23 cellular contexts compared by ENCODE assay signal in genomic region chr5:163105456-163105855, GRCh38.
A peak's percentile ranks its signal among the peaks of the same experiment; 100 is the strongest.
DNase-seq lines count a peak whose midpoint lies in the region; ATAC-seq, FAIRE-seq and TF ChIP-seq lines count a peak whose summit lies in the region.
"Had no signal": no experiment of that assay in that cellular context is flagged by ENCODE, and none has a peak within 500 bp of the region (broad histone marks: within the 10 kb centered on the region; RNA-seq: fewer than 3 reads in every experiment).

No MANE protein-coding gene starts in this region.

- FAIRE-seq in endothelial cell of umbilical vein (lab: Jason Lieb, UNC): no peak
- FAIRE-seq: kidney had no signal

- H3K79me2 ChIP-seq in endothelial cell of umbilical vein (ENCODE audit: control insufficient read depth, insufficient read depth, low read length): no peaks in the 10 kb centered on the region
- H3K79me2 ChIP-seq: parathyroid adenoma had no signal

- intact Hi-C loops in endothelial cell of umbilical vein (cut with micrococcal nuclease): no loop called here

- H3K27me3 ChIP-seq in endothelial cell of umbilical vein (ENCODE audit: control insufficient read depth in 2 of 2, insufficient read depth in 2 of 2, low read length in 2 of 2): no peaks in the 10 kb centered on the region
- H3K27me3 ChIP-seq: sigmoid colon, testis had no signal

- H3K9ac ChIP-seq in endothelial cell of umbilical vein (replicated peaks; ENCODE audit: extremely low read depth, insufficient read depth, low read length): no peak overlapping the region
- H3K9ac ChIP-seq: parathyroid adenoma had no signal

- H3K4me2 ChIP-seq in endothelial cell of umbilical vein (ENCODE audit: insufficient read depth, low read length): no peak overlapping the region

- POLR2A ChIA-PET in endothelial cell of umbilical vein (lab: Charles Lee): no interaction called here

- H3K4me3 ChIP-seq in endothelial cell of umbilical vein (replicated peaks in 1 of 3; ENCODE audit: insufficient read depth in 1 of 3, low read depth in 1 of 3, low read length in 3 of 3): no peak overlapping the region
- H3K4me3 ChIP-seq: sigmoid colon, testis had no signal

- no peaks in the 10 kb centered on the region for H4K20me1 ChIP-seq in endothelial cell of umbilical vein (replicated peaks; ENCODE audit: control insufficient read depth, extremely low read depth, insufficient read depth, low read length)

- DNase-seq in RKO (ENCODE audit: low spot score): peak; percentile 84
- DNase-seq in endothelial cell of umbilical vein (ENCODE audit: low read depth, low spot score): no peak
- peak; percentile 4 for DNase-seq in non-pigmented ciliary epithelial cell (ENCODE audit: low read depth)
- no peak for DNase-seq in NCI-H1436 (lab: John Stamatoyannopoulos, UW)
- no peak for DNase-seq in NCI-H146 (lab: John Stamatoyannopoulos, UW)
- no peak for DNase-seq in cerebellum (ENCODE audit: low spot score)
- DNase-seq: activated CD8-positive, alpha-beta memory T cell treated with anti-CD3 and anti-CD28 coated beads, Interleukin-2, amount 50 U/mL, for 4 hours; activated naive CD8-positive, alpha-beta T cell treated with anti-CD3 and anti-CD28 coated beads, Interleukin-2, amount 10 ng/mL, durations not matched to agents 7 days and 5 days; dermis blood vessel endothelial cell; DMS 273 treated with DMSO at 0.1 percent for 48 hours; foreskin melanocyte; GDM1; H9; kidney; naive B cell; NCI-H1105 treated with DMSO at 0.1 percent for 48 hours; sigmoid colon; T-helper 17 cell; testis had no signal

- no peaks in the 10 kb centered on the region for H3K9me3 ChIP-seq in endothelial cell of umbilical vein (replicated peaks; ENCODE audit: control insufficient read depth, insufficient read depth, low read length)
- H3K9me3 ChIP-seq: testis had no signal

- no TSS peak for BruUV-seq in endothelial cell of umbilical vein (replicated peaks; lab: Mats Ljungman, UMichigan)

- no peak for TF ChIP-seq POLR2A in endothelial cell of umbilical vein (IDR thresholded peaks at IDR 0.05; ENCODE audit: low read depth, low read length)

- H2AFZ ChIP-seq in endothelial cell of umbilical vein (ENCODE audit: low read depth, low read length): no peak overlapping the region
- H2AFZ ChIP-seq: parathyroid adenoma had no signal

- no peak for TF ChIP-seq CTCF in endothelial cell of umbilical vein (IDR thresholded peaks at IDR 0.05; ENCODE audit: extremely low read depth in 1 of 2, insufficient read depth in 1 of 2, low read depth in 1 of 2, low read length in 2 of 2)

- CTCF ChIA-PET in endothelial cell of umbilical vein (lab: Charles Lee): no interaction called here

- H3K4me1 ChIP-seq in endothelial cell of umbilical vein (ENCODE audit: control insufficient read depth, extremely low read depth, insufficient read depth, low read length): no peaks in the 10 kb centered on the region
- H3K4me1 ChIP-seq: parathyroid adenoma, sigmoid colon, testis had no signal

- no peaks in the 10 kb centered on the region for H3K36me3 ChIP-seq in endothelial cell of umbilical vein (ENCODE audit: control insufficient read depth in 2 of 2, extremely low read depth in 1 of 2, insufficient read depth in 2 of 2, low read length in 2 of 2)
- H3K36me3 ChIP-seq: sigmoid colon had no signal

- H3K27ac ChIP-seq in endothelial cell of umbilical vein (ENCODE audit: insufficient read depth, low read depth, low read length): no peak overlapping the region
- H3K27ac ChIP-seq: C4-2B, parathyroid adenoma, sigmoid colon, testis had no signal

- no peaks in the 10 kb centered on the region for H3K9me1 ChIP-seq in endothelial cell of umbilical vein (replicated peaks; ENCODE audit: control insufficient read depth, extremely low read depth, insufficient read depth, low read length)

- ATAC-seq in GM21717 (IDR thresholded peaks at IDR 0.05; ENCODE audit: unreplicated experiment): peak; percentile 36
- ATAC-seq in HG03097 (IDR thresholded peaks at IDR 0.05; ENCODE audit: low FRiP score, unreplicated experiment): no peak
- ATAC-seq: T-helper 17 cell had no signal

- dilution Hi-C loops in endothelial cell of umbilical vein (cut with MboI; ENCODE audit: extremely low pct_ligation_motif_present, low sequenced_read_pairs): no loop called here

TF ChIP-seq in endothelial cell of umbilical vein, 7 proteins besides CTCF, POLR2A, EP300 and RAD21:
- TF ChIP-seq, protein P1, sequence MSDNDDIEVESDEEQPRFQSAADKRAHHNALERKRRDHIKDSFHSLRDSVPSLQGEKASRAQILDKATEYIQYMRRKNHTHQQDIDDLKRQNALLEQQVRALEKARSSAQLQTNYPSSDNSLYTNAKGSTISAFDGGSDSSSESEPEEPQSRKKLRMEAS (IDR thresholded peaks at IDR 0.05; ENCODE audit: insufficient read depth, insufficient read length): no peak
- TF ChIP-seq EZH2 (IDR thresholded peaks at IDR 0.05; ENCODE audit: borderline replicate concordance, low read depth, low read length, severe bottlenecking) (no peak), GATA2 (IDR thresholded peaks at IDR 0.05; ENCODE audit: insufficient read depth, insufficient read length, low read depth, low read length) (no peak), MYC (IDR thresholded peaks at IDR 0.05; ENCODE audit: low read depth, low read length) (no peak), JUN (IDR thresholded peaks at IDR 0.05; ENCODE audit: borderline replicate concordance, insufficient read depth, insufficient read length, low read depth) (no peak), FOS (IDR thresholded peaks at IDR 0.05; ENCODE audit: borderline replicate concordance, insufficient read depth, low read length) (peak; percentile 61)

Comparison
In these comparisons a context has a peak if more than half of its experiments do, and no peak if none do; other contexts are left out.
1. DNase-seq: peak in RKO (single experiment) and non-pigmented ciliary epithelial cell (single experiment); none in endothelial cell of umbilical vein (single experiment), NCI-H1436 (single experiment), NCI-H146 (single experiment) and cerebellum (single experiment).